Comparison of ENCODE assay signal across 37 cellular contexts in genomic region chr20:50699688-50700087, GRCh38. TPM values are rescaled to one million over a fixed set of nuclear protein-coding genes. Genes with fewer than 3 reads are reported as not detected.
"Had no signal": no experiment of that assay in that cellular context is flagged by ENCODE, and none has a peak within 500 bp of the region (broad histone marks: within the 10 kb centered on the region; RNA-seq: fewer than 3 reads in every experiment).

No MANE protein-coding gene starts in this region.

- H3K27ac ChIP-seq: brain microvascular endothelial cell, coronary artery, dorsolateral prefrontal cortex, epithelial cell of prostate, heart left ventricle, WERI-Rb-1 had no signal

- H3K9me3 ChIP-seq: heart left ventricle had no signal

- FAIRE-seq: astrocyte, bronchial epithelial cell, endometrium, endothelial cell of umbilical vein, frontal cortex had no signal

- H3K4me1 Mint-ChIP-seq: activated B cell treated with CpG ODN at 0.5 μM for 24 hours; activated CD8-positive, alpha-beta memory T cell treated with anti-CD3 and anti-CD28 coated beads, Interleukin-2, amount 10 ng/mL, durations not matched to agents 7 days and 5 days; central memory CD8-positive, alpha-beta T cell; T-helper 17 cell had no signal

- H3K9me3 Mint-ChIP-seq: activated B cell treated with CpG ODN at 0.5 μM for 24 hours; activated naive CD4-positive, alpha-beta T cell treated with anti-CD3 and anti-CD28 coated beads for 36 hours; activated T-helper 1 cell treated with anti-CD3 and anti-CD28 coated beads, Interleukin-12 subunit alpha, Interleukin-12 subunit beta, Interleukin-2, Interleukin-4 antibody, amounts not matched to agents 30 ng/mL and 10 ng/mL and 1 ng/mL, durations not matched to agents 14 hours and 24 hours and 36 hours; activated T-helper 2 cell treated with anti-CD3 and anti-CD28 coated beads, Interferon-gamma antibody, Interleukin-2, Interleukin-4, amounts not matched to agents 10 μg/mL and 5 μg/mL and 100 μg/mL, durations not matched to agents 14 hours and 24 hours and 36 hours; central memory CD8-positive, alpha-beta T cell; dendritic cell treated with granulocyte-macrophage colony-stimulating factor and Interleukin-4, amounts not matched to agents 40 ng/mL and 50 ng/mL, for 4 days; effector memory CD8-positive, alpha-beta T cell; T-helper 2 cell treated with Interferon-gamma antibody and Interleukin-4, amounts not matched to agents 5 μg/mL and 100 μg/mL, for 36 hours had no signal

- H3K36me3 ChIP-seq: brain microvascular endothelial cell, heart left ventricle, WERI-Rb-1 had no signal

- H3K36me3 Mint-ChIP-seq: activated CD8-positive, alpha-beta memory T cell treated with anti-CD3 and anti-CD28 coated beads, Interleukin-2, amount 10 ng/mL, durations not matched to agents 7 days and 5 days; activated naive CD8-positive, alpha-beta T cell had no signal

- H3K4me3 Mint-ChIP-seq: activated B cell treated with CpG ODN at 0.5 μM for 24 hours; activated CD8-positive, alpha-beta memory T cell treated with anti-CD3 and anti-CD28 coated beads, Interleukin-2, amount 10 ng/mL, durations not matched to agents 7 days and 5 days; activated CD8-positive, alpha-beta T cell treated with anti-CD3 and anti-CD28 coated beads, Interleukin-2, amount 10 ng/mL, durations not matched to agents 7 days and 5 days; activated naive CD4-positive, alpha-beta T cell treated with anti-CD3 and anti-CD28 coated beads for 36 hours; activated naive CD8-positive, alpha-beta T cell; activated T-helper 1 cell treated with anti-CD3 and anti-CD28 coated beads, Interleukin-12 subunit alpha, Interleukin-12 subunit beta, Interleukin-2, Interleukin-4 antibody, amounts not matched to agents 30 ng/mL and 10 ng/mL and 1 ng/mL, durations not matched to agents 14 hours and 24 hours and 36 hours; central memory CD8-positive, alpha-beta T cell; dendritic cell treated with granulocyte-macrophage colony-stimulating factor and Interleukin-4, amounts not matched to agents 40 ng/mL and 50 ng/mL, for 4 days; effector memory CD8-positive, alpha-beta T cell; T-helper 17 cell; T-helper 2 cell treated with Interferon-gamma antibody and Interleukin-4, amounts not matched to agents 5 μg/mL and 100 μg/mL, for 36 hours had no signal

- H3K4me3 ChIP-seq: coronary artery, dorsolateral prefrontal cortex, heart left ventricle had no signal

- H3K27me3 ChIP-seq: brain microvascular endothelial cell, heart left ventricle had no signal

- H3K27ac Mint-ChIP-seq: activated B cell treated with CpG ODN at 0.5 μM for 24 hours; activated CD8-positive, alpha-beta memory T cell treated with anti-CD3 and anti-CD28 coated beads, Interleukin-2, amount 10 ng/mL, durations not matched to agents 7 days and 5 days; activated CD8-positive, alpha-beta T cell treated with anti-CD3 and anti-CD28 coated beads, Interleukin-2, amount 10 ng/mL, durations not matched to agents 7 days and 5 days; activated naive CD4-positive, alpha-beta T cell treated with anti-CD3 and anti-CD28 coated beads for 36 hours; activated naive CD8-positive, alpha-beta T cell; activated T-helper 1 cell treated with anti-CD3 and anti-CD28 coated beads, Interleukin-12 subunit alpha, Interleukin-12 subunit beta, Interleukin-2, Interleukin-4 antibody, amounts not matched to agents 30 ng/mL and 10 ng/mL and 1 ng/mL, durations not matched to agents 14 hours and 24 hours and 36 hours; activated T-helper 2 cell treated with anti-CD3 and anti-CD28 coated beads, Interferon-gamma antibody, Interleukin-2, Interleukin-4, amounts not matched to agents 10 μg/mL and 5 μg/mL and 100 μg/mL, durations not matched to agents 14 hours and 24 hours and 36 hours; dendritic cell treated with granulocyte-macrophage colony-stimulating factor and Interleukin-4, amounts not matched to agents 40 ng/mL and 50 ng/mL, for 4 days; effector memory CD8-positive, alpha-beta T cell; T-helper 17 cell; T-helper 2 cell treated with Interferon-gamma antibody and Interleukin-4, amounts not matched to agents 5 μg/mL and 100 μg/mL, for 36 hours had no signal

- DNase-seq: activated B cell treated with CpG ODN at 0.5 μM for 24 hours; activated CD4-positive, alpha-beta T cell treated with anti-CD3 and anti-CD28 coated beads for 48 hours; activated CD4-positive, alpha-beta T cell treated with anti-CD3 and anti-CD28 coated beads, Interleukin-2, amount 50 U/mL, for 1 hour; activated CD4-positive, alpha-beta T cell treated with anti-CD3 and anti-CD28 coated beads, Interleukin-2, amount 50 U/mL, for 48 hours; activated CD8-positive, alpha-beta memory T cell treated with anti-CD3 and anti-CD28 coated beads, Interleukin-2, amount 10 ng/mL, durations not matched to agents 7 days and 5 days; activated CD8-positive, alpha-beta memory T cell treated with anti-CD3 and anti-CD28 coated beads, Interleukin-2, amount 50 U/mL, for 4 hours; activated CD8-positive, alpha-beta T cell treated with anti-CD3 and anti-CD28 coated beads, Interleukin-2, amount 10 ng/mL, durations not matched to agents 7 days and 5 days; activated effector memory CD4-positive, alpha-beta T cell treated with anti-CD3 and anti-CD28 coated beads, Interleukin-2, amount 50 U/mL, for 16 hours; activated naive CD4-positive, alpha-beta T cell treated with anti-CD3 and anti-CD28 coated beads for 36 hours; activated T-cell treated with anti-CD3 and anti-CD28 coated beads, Interleukin-2, amount 50 U/mL, for 1 hour; activated T-cell treated with anti-CD3 and anti-CD28 coated beads, Interleukin-2, amount 50 U/mL, for 48 hours; amniotic stem cell; anterior cingulate cortex; brain microvascular endothelial cell; dorsolateral prefrontal cortex; effector memory CD8-positive, alpha-beta T cell; foreskin fibroblast; heart left ventricle; T-helper 1 cell; T-helper 17 cell; T1000; WERI-Rb-1 had no signal

- ATAC-seq: activated CD4-positive, CD25-positive, alpha-beta regulatory T cell treated with anti-CD3 and anti-CD28 coated beads, Interleukin-2, amount 50 U/mL, for 24 hours; activated CD8-positive, alpha-beta memory T cell treated with anti-CD3 and anti-CD28 coated beads, Interleukin-2, amount 10 ng/mL, durations not matched to agents 7 days and 5 days; activated CD8-positive, alpha-beta T cell treated with anti-CD3 and anti-CD28 coated beads, Interleukin-2, amount 10 ng/mL, durations not matched to agents 7 days and 5 days; effector memory CD8-positive, alpha-beta T cell; heart left ventricle; T-helper 17 cell had no signal

RNA-seq across cellular contexts. Expression of gene RIPOR3, which starts 8.3 kb away (rescaled TPM):
- total RNA-seq: activated B cell treated with CpG ODN at 0.5 μM for 24 hours; activated CD8-positive, alpha-beta memory T cell treated with anti-CD3 and anti-CD28 coated beads for 36 hours; activated CD8-positive, alpha-beta memory T cell treated with anti-CD3 and anti-CD28 coated beads, Interleukin-2, amount 10 ng/mL, durations not matched to agents 7 days and 5 days; activated CD8-positive, alpha-beta T cell treated with anti-CD3 and anti-CD28 coated beads, Interleukin-2, amount 10 ng/mL, durations not matched to agents 7 days and 5 days; activated naive CD4-positive, alpha-beta T cell treated with anti-CD3 and anti-CD28 coated beads for 36 hours; activated T-helper 1 cell treated with anti-CD3 and anti-CD28 coated beads, Interleukin-12 subunit alpha, Interleukin-12 subunit beta, Interleukin-2, Interleukin-4 antibody, amounts not matched to agents 30 ng/mL and 10 ng/mL and 1 ng/mL, durations not matched to agents 14 hours and 24 hours and 36 hours; activated T-helper 2 cell treated with anti-CD3 and anti-CD28 coated beads, Interferon-gamma antibody, Interleukin-2, Interleukin-4, amounts not matched to agents 10 μg/mL and 5 μg/mL and 100 μg/mL, durations not matched to agents 14 hours and 24 hours and 36 hours; endothelial cell of umbilical vein had no signal
- polyA plus RNA-seq: endothelial cell of umbilical vein had no signal

RNA-seq across cellular contexts. Expression of gene PARD6B, which starts 31.7 kb away (rescaled TPM):
- total RNA-seq: endothelial cell of umbilical vein had no signal
